ENCODE assay signal across 16 cellular contexts in the genomic region with DNA sequence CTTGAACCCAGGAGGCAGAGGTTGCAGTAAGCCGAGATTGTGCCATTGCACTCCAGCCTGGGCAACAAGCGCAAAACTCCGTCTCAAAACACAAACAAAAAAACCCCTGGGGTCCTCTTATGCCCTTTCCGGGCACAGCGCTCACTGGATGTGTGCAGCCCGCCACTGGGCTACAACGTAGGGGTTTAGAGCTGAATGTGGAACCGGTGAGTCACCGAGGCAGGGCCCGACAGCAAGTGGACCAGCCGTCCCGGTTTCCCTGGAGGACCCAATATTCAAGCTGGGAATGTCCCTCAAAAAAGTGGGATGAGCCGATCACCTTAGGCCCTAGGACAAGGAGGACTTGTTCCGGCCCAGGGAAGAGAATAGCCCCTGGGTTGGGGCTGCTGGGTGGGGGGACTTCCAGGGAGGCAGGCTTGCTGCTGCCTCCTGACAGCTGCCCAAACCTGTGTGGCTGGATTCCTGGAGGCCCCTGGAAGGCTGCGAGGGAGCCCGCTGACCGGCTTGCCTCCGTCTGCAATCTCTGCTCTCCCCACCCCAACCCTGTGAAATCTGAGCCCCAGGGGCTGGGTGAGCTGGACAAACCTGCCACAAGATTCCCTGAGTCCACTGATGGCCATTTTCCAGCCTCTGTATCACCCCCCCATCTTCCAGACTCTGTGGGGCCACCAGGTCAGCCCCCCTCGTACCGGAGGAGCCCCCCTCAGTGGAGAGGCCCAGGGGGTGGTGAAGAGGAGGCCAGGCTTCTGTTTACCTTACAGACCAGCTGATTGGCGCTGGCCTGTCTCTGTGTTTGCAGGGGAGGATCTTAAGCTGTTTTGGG. TPM values are rescaled to one million over a fixed set of nuclear protein-coding genes. Genes with fewer than 3 reads are reported as not detected.
DNase-seq lines count a peak whose midpoint lies in the region; ATAC-seq and TF ChIP-seq lines count a peak whose summit lies in the region.
"Had no signal": no experiment of that assay in that cellular context is flagged by ENCODE, and none has a peak within 500 bp of the region (broad histone marks: within the 10 kb centered on the region; RNA-seq: fewer than 3 reads in every experiment).

No MANE protein-coding gene starts in this region.

- no peak overlapping the region for H3K4me3 ChIP-seq in RWPE2 (ENCODE audit: severe bottlenecking)
- peak overlapping the region; percentile 63; the same call in 1 of the 2 replicates for H3K4me3 ChIP-seq in iPS-20b (ENCODE audit: low read length)
- no peak overlapping the region for H3K4me3 ChIP-seq in prostate gland

- H3K36me3 ChIP-seq in RWPE2 (ENCODE audit: low read depth) (no peaks in the 10 kb centered on the region), iPS-20b (ENCODE audit: insufficient read depth, low read depth, low read length) (peaks cover 6% of the 10 kb centered on the region), prostate gland (no peaks in the 10 kb centered on the region)

- peaks cover 20% of the 10 kb centered on the region for H3K4me1 ChIP-seq in RWPE2 (ENCODE audit: insufficient read depth, poor library complexity, severe bottlenecking)
- peaks cover 42% of the 10 kb centered on the region for H3K4me1 ChIP-seq in iPS-20b (ENCODE audit: insufficient read depth, low read length)
- H3K4me1 ChIP-seq in prostate gland (replicated peaks), result peaks cover 7% of the 10 kb centered on the region

- H3K27ac ChIP-seq in RWPE2 (ENCODE audit: poor library complexity, severe bottlenecking) (peak overlapping the region; percentile 65), iPS-20b (ENCODE audit: low read length) (peak overlapping the region; percentile 94), prostate gland (peak overlapping the region; percentile 52 to 57)

- no peak for TF ChIP-seq CTCF in RWPE2 (IDR thresholded peaks at IDR 0.05; ENCODE audit: poor library complexity, severe bottlenecking)
- no peak for TF ChIP-seq CTCF in prostate gland (IDR thresholded peaks at IDR 0.05)

- no peaks in the 10 kb centered on the region for H3K27me3 ChIP-seq in RWPE2 (ENCODE audit: insufficient read depth, poor library complexity, severe bottlenecking)
- H3K27me3 ChIP-seq in iPS-20b (ENCODE audit: insufficient read depth, low read length), result peaks cover 42% of the 10 kb centered on the region
- H3K27me3 ChIP-seq in prostate gland (replicated peaks; ENCODE audit: insufficient read depth), result no peaks in the 10 kb centered on the region

- DNase-seq in HT-29 (ENCODE audit: low spot score) (peak; percentile 92), RWPE2 (ENCODE audit: low spot score) (peak; percentile 89), prostate gland (ENCODE audit: low spot score) (peak; percentile 81), NK-92 (lab: John Stamatoyannopoulos, UW; ENCODE audit: unreplicated experiment) (no peak)
- no peak for DNase-seq in stimulated activated CD4-positive, alpha-beta T cell treated with anti-CD3 and anti-CD28 coated beads, Interleukin-2, amount 100 ng/mL, for 24 hours
- DNase-seq: activated CD8-positive, alpha-beta T cell treated with anti-CD3 and anti-CD28 coated beads, Interleukin-2, amount 10 ng/mL, durations not matched to agents 7 days and 5 days; activated naive CD4-positive, alpha-beta T cell; cerebellar nuclear complex; DMS 273 treated with DMSO at 0.1 percent for 48 hours; left cardiac atrium; stimulated activated naive CD8-positive, alpha-beta T cell treated with anti-CD3 and anti-CD28 coated beads, Interleukin-15, amount 100 ng/mL, for 72 hours; T-cell had no signal

- intact Hi-C loops in prostate gland (cut with DNase I), result no loop called here

- ATAC-seq in RWPE2 (ENCODE audit: low read depth), result peak; percentile 89
- ATAC-seq in HG02763 (IDR thresholded peaks at IDR 0.05; ENCODE audit: unreplicated experiment), result no peak
- ATAC-seq: activated CD8-positive, alpha-beta T cell treated with anti-CD3 and anti-CD28 coated beads, Interleukin-2, amount 10 ng/mL, durations not matched to agents 7 days and 5 days; left cardiac atrium; stimulated activated naive CD8-positive, alpha-beta T cell treated with anti-CD3 and anti-CD28 coated beads, Interleukin-15, amount 100 ng/mL, for 72 hours; T-cell had no signal

- no peak for TF ChIP-seq POLR2A in prostate gland (IDR thresholded peaks at IDR 0.05)

- peak overlapping the region; percentile 83 for H3K9ac ChIP-seq in iPS-20b (ENCODE audit: low read depth, low read length)

- 43% methylated on average over 21 of the region's 21 CpGs for WGBS in prostate gland

- no peaks in the 10 kb centered on the region for H3K9me3 ChIP-seq in RWPE2 (ENCODE audit: severe bottlenecking)
- no peaks in the 10 kb centered on the region for H3K9me3 ChIP-seq in iPS-20b (ENCODE audit: insufficient read depth, low read depth, low read length)
- no peaks in the 10 kb centered on the region for H3K9me3 ChIP-seq in prostate gland

RNA-seq across cellular contexts. Expression of a gene that starts 2.9 kb away (rescaled TPM):
- 2.6 and 4.7 TPM in 2 replicates for total RNA-seq in HT-29 (2014; rRNA removed; shearing (Covaris generic))
- total RNA-seq in prostate gland, result under 1 TPM in 1 of 2 donors, not detected in 1; 0.91 TPM
- total RNA-seq: fibroblast of lung, posterior vena cava had no signal

RNA-seq across cellular contexts. Expression of a gene that starts 8.2 kb away (rescaled TPM):
- not detected in 2 replicates for total RNA-seq in HT-29 (2014; rRNA removed; shearing (Covaris generic))
- total RNA-seq in prostate gland, result under 1 TPM in 1 of 2 donors, not detected in 1; 0.14 TPM
- total RNA-seq: activated CD8-positive, alpha-beta T cell treated with anti-CD3 and anti-CD28 coated beads, Interleukin-2, amount 10 ng/mL, durations not matched to agents 7 days and 5 days; fibroblast of lung; left cardiac atrium; posterior vena cava had no signal

RNA-seq across cellular contexts. Expression of a gene that starts 10.4 kb away (rescaled TPM):
- 709 and 783 TPM in 2 replicates for total RNA-seq in HT-29 (2014; rRNA removed; shearing (Covaris generic))
- total RNA-seq in prostate gland, result 10 to 100 TPM; 57.4 to 59.0 TPM

RNA-seq across cellular contexts. Expression of a gene that starts 14.0 kb away (rescaled TPM):
- total RNA-seq in HT-29 (2014; rRNA removed; shearing (Covaris generic)), result 32.0 and 39.4 TPM in 2 replicates
- 10 to 100 TPM; 52.4 to 67.0 TPM for total RNA-seq in prostate gland

RNA-seq across cellular contexts. Expression of a gene that starts 14.1 kb away (rescaled TPM):
- 54.9 and 58.5 TPM in 2 replicates for total RNA-seq in HT-29 (2014; rRNA removed; shearing (Covaris generic))
- total RNA-seq in prostate gland, result 10 to 100 TPM; 22.9 to 28.0 TPM

Comparison
In these comparisons a context has a peak if more than half of its experiments do, and no peak if none do; other contexts are left out.
1. DNase-seq: peak in HT-29 (single experiment), RWPE2 (single experiment) and prostate gland (single experiment); none in stimulated activated CD4-positive, alpha-beta T cell treated with anti-CD3 and anti-CD28 coated beads, Interleukin-2, amount 100 ng/mL, for 24 hours (0 of 2) and NK-92 (single experiment).
2. RNA of a gene that starts 10.4 kb away (total RNA-seq): 709 to 783 TPM in HT-29; 57.4 to 59.0 TPM in prostate gland; every median in the first group is over 10 times any median in the second.
3. Peak in every context shown above with its lines, with median percentiles within 50 percentile points of each other: H3K27ac ChIP-seq.